In genomic region chr4:19472669-19473068, GRCh38 we compare ENCODE assay signal across 19 cellular contexts.
"Had no signal": no experiment of that assay in that cellular context is flagged by ENCODE, and none has a peak within 500 bp of the region (broad histone marks: within the 10 kb centered on the region; RNA-seq: fewer than 3 reads in every experiment).

No MANE protein-coding gene starts in this region.

- H3K27me3 Mint-ChIP-seq: naive thymus-derived CD4-positive, alpha-beta T cell had no signal

- DNase-seq: cortex of kidney; dorsolateral prefrontal cortex; effector CD8-positive, alpha-beta T cell; heart left ventricle; hippocampal formation; mammary epithelial cell; naive thymus-derived CD4-positive, alpha-beta T cell; nephron progenitor cell; psoas muscle; retina; right lobe of liver; stimulated activated CD4-positive, alpha-beta T cell treated with anti-CD3 and anti-CD28 coated beads, Interleukin-4, amount 100 ng/mL, for 1 hour; stimulated activated CD8-positive, alpha-beta memory T cell treated with anti-CD3 and anti-CD28 coated beads, Interleukin-4, amount 100 ng/mL, for 48 hours; stimulated activated naive CD8-positive, alpha-beta T cell treated with anti-CD3 and anti-CD28 coated beads, Interleukin-15, Interleukin-2, amounts not matched to agents 100 U/mL and 50 U/mL, for 24 hours; tibial artery; upper lobe of left lung; uterus had no signal

- H3K4me3 ChIP-seq: dorsolateral prefrontal cortex, heart left ventricle, psoas muscle, right lobe of liver, tibial artery, upper lobe of left lung, uterus had no signal

- H3K27ac Mint-ChIP-seq: naive thymus-derived CD4-positive, alpha-beta T cell; nephron progenitor cell; stimulated activated effector memory CD8-positive, alpha-beta T cell treated with anti-CD3 and anti-CD28 coated beads, Interleukin-12 subunit alpha, Interleukin-12 subunit beta, amount 100 ng/mL, for 72 hours had no signal

- H3K36me3 ChIP-seq: heart left ventricle, right lobe of liver, tibial artery, upper lobe of left lung, uterus had no signal

- H3K9me3 ChIP-seq: right lobe of liver, upper lobe of left lung, uterus had no signal

- ATAC-seq: heart left ventricle; left lobe of liver; naive thymus-derived CD4-positive, alpha-beta T cell; psoas muscle; right lobe of liver; stimulated activated effector memory CD8-positive, alpha-beta T cell treated with anti-CD3 and anti-CD28 coated beads, Interleukin-12 subunit alpha, Interleukin-12 subunit beta, amount 100 ng/mL, for 72 hours; stimulated activated naive CD8-positive, alpha-beta T cell treated with anti-CD3 and anti-CD28 coated beads, Interleukin-15, Interleukin-2, amounts not matched to agents 100 U/mL and 50 U/mL, for 24 hours had no signal

- H3K27me3 ChIP-seq: dorsolateral prefrontal cortex, heart left ventricle, right lobe of liver, tibial artery, upper lobe of left lung, uterus had no signal

- H3K36me3 Mint-ChIP-seq: naive thymus-derived CD4-positive, alpha-beta T cell; stimulated activated effector memory CD8-positive, alpha-beta T cell treated with anti-CD3 and anti-CD28 coated beads, Interleukin-12 subunit alpha, Interleukin-12 subunit beta, amount 100 ng/mL, for 72 hours had no signal

- H3K4me1 Mint-ChIP-seq: naive thymus-derived CD4-positive, alpha-beta T cell; nephron progenitor cell; stimulated activated effector memory CD8-positive, alpha-beta T cell treated with anti-CD3 and anti-CD28 coated beads, Interleukin-12 subunit alpha, Interleukin-12 subunit beta, amount 100 ng/mL, for 72 hours had no signal

- H3K4me3 Mint-ChIP-seq: naive thymus-derived CD4-positive, alpha-beta T cell; nephron progenitor cell; stimulated activated effector memory CD8-positive, alpha-beta T cell treated with anti-CD3 and anti-CD28 coated beads, Interleukin-12 subunit alpha, Interleukin-12 subunit beta, amount 100 ng/mL, for 72 hours had no signal

- H3K27ac ChIP-seq: dorsolateral prefrontal cortex, heart left ventricle, psoas muscle, right lobe of liver, tibial artery, upper lobe of left lung, uterus had no signal

- H3K4me1 ChIP-seq: heart left ventricle, psoas muscle, right lobe of liver, tibial artery, upper lobe of left lung, uterus had no signal
